Comparison of ENCODE assay signal across 24 cellular contexts in genomic region chr9:89450213-89450612, GRCh38. TPM values are rescaled to one million over a fixed set of nuclear protein-coding genes. Genes with fewer than 3 reads are reported as not detected.
DNase-seq lines count a peak whose midpoint lies in the region; ATAC-seq and TF ChIP-seq lines count a peak whose summit lies in the region.
"Had no signal": no experiment of that assay in that cellular context is flagged by ENCODE, and none has a peak within 500 bp of the region (broad histone marks: within the 10 kb centered on the region; RNA-seq: fewer than 3 reads in every experiment).

No MANE protein-coding gene starts in this region.

- H3K36me3 ChIP-seq in CD8-positive, alpha-beta memory T cell (ENCODE audit: insufficient read depth, low read length) = peaks cover 24% of the 10 kb centered on the region
- peaks cover 64% of the 10 kb centered on the region for H3K36me3 ChIP-seq in neutrophil
- H3K36me3 ChIP-seq: ovary had no signal

- ATAC-seq in activated CD8-positive, alpha-beta memory T cell treated with anti-CD3 and anti-CD28 coated beads, Interleukin-2, amount 10 ng/mL, durations not matched to agents 7 days and 5 days = no peak
- no peak for ATAC-seq in GM18502 (IDR thresholded peaks at IDR 0.05; ENCODE audit: poor library complexity, unreplicated experiment)
- ATAC-seq: HCT116, heart left ventricle, right cardiac atrium, SK-N-SH treated with all-trans-retinoic acid at 6 μM for 48 hours had no signal

- DNase-seq in activated CD8-positive, alpha-beta memory T cell treated with anti-CD3 and anti-CD28 coated beads, Interleukin-2, amount 10 ng/mL, durations not matched to agents 7 days and 5 days = no peak
- DNase-seq in activated CD8-positive, alpha-beta memory T cell treated with anti-CD3 and anti-CD28 coated beads for 24 hours = no peak
- DNase-seq in CD8-positive, alpha-beta memory T cell = peak in 1 of 5 donors; percentile 50
- DNase-seq in occipital lobe (lab: John Stamatoyannopoulos, UW) = no peak
- no peak for DNase-seq in AG20443 (ENCODE audit: low spot score)
- DNase-seq: activated CD4-positive, alpha-beta T cell treated with anti-CD3 and anti-CD28 coated beads for 4 hours; adrenal gland; dermis blood vessel endothelial cell; heart left ventricle; IMR-90; mesenchymal stem cell; NCI-H1105; NCI-H2081; NCI-H345; NCI-H82; ovary; right cardiac atrium; stimulated activated CD4-positive, alpha-beta T cell treated with anti-CD3 and anti-CD28 coated beads, Interleukin-4, amount 100 ng/mL, for 4 hours had no signal

- CTCF ChIA-PET in activated CD8-positive, alpha-beta memory T cell treated with anti-CD3 and anti-CD28 coated beads, Interleukin-2, amount 10 ng/mL, durations not matched to agents 7 days and 5 days (lab: Charles Lee) = interaction anchor here (2.6 to 5.7 kb wide), 2 partner anchors 21 to 99 kb away, joined by 12 to 25 read pairs; no protein-coding TSS in a partner anchor
- CTCF ChIA-PET in CD8-positive, alpha-beta memory T cell (lab: Charles Lee) = interaction anchor here (1.8 to 4.9 kb wide), 3 partner anchors 12 to 99 kb away, joined by 6 to 22 read pairs (median 10); no protein-coding TSS in a partner anchor

- peak overlapping the region; percentile 83 for H3K27ac Mint-ChIP-seq in activated CD8-positive, alpha-beta memory T cell treated with anti-CD3 and anti-CD28 coated beads, Interleukin-2, amount 10 ng/mL, durations not matched to agents 7 days and 5 days
- H3K27ac Mint-ChIP-seq in CD8-positive, alpha-beta memory T cell = peak overlapping the region; percentile 47 to 98 (median 92)
- peak overlapping the region; percentile 98 for H3K27ac Mint-ChIP-seq in activated naive CD8-positive, alpha-beta T cell

- no peaks in the 10 kb centered on the region for H3K27me3 Mint-ChIP-seq in activated CD8-positive, alpha-beta memory T cell treated with anti-CD3 and anti-CD28 coated beads, Interleukin-2, amount 10 ng/mL, durations not matched to agents 7 days and 5 days
- peaks cover 0 to 2% of the 10 kb centered on the region in 2 donors for H3K27me3 Mint-ChIP-seq in CD8-positive, alpha-beta memory T cell
- no peaks in the 10 kb centered on the region for H3K27me3 Mint-ChIP-seq in activated naive CD8-positive, alpha-beta T cell

- POLR2A ChIA-PET in CD8-positive, alpha-beta memory T cell (lab: Charles Lee) = interaction anchor here (0.7 to 2.0 kb wide), 4 partner anchors 9 to 54 kb away, joined by 3 to 11 read pairs (median 4); no protein-coding TSS in a partner anchor

- H3K36me3 Mint-ChIP-seq in activated CD8-positive, alpha-beta memory T cell treated with anti-CD3 and anti-CD28 coated beads, Interleukin-2, amount 10 ng/mL, durations not matched to agents 7 days and 5 days = peaks cover 56% of the 10 kb centered on the region
- peaks cover 7 to 79% (median 10%) of the 10 kb centered on the region in 3 donors for H3K36me3 Mint-ChIP-seq in CD8-positive, alpha-beta memory T cell
- peaks cover 20% of the 10 kb centered on the region for H3K36me3 Mint-ChIP-seq in activated naive CD8-positive, alpha-beta T cell

- H3K4me3 ChIP-seq in CD8-positive, alpha-beta memory T cell (ENCODE audit: low read length) = no peak overlapping the region
- H3K4me3 ChIP-seq in neutrophil (ENCODE audit: low read depth in 1 of 2, low read length in 1 of 2) = no peak overlapping the region
- H3K4me3 ChIP-seq: adrenal gland, breast epithelium, heart left ventricle, ovary had no signal

- no peaks in the 10 kb centered on the region for H3K9me3 Mint-ChIP-seq in activated CD8-positive, alpha-beta memory T cell treated with anti-CD3 and anti-CD28 coated beads, Interleukin-2, amount 10 ng/mL, durations not matched to agents 7 days and 5 days (ENCODE audit: low read depth)
- H3K9me3 Mint-ChIP-seq in CD8-positive, alpha-beta memory T cell = no peaks in the 10 kb centered on the region
- H3K9me3 Mint-ChIP-seq in activated naive CD8-positive, alpha-beta T cell (ENCODE audit: low read depth) = no peaks in the 10 kb centered on the region

- peaks cover 85% of the 10 kb centered on the region for H3K4me1 Mint-ChIP-seq in activated CD8-positive, alpha-beta memory T cell treated with anti-CD3 and anti-CD28 coated beads, Interleukin-2, amount 10 ng/mL, durations not matched to agents 7 days and 5 days
- peaks cover 84 to 95% (median 92%) of the 10 kb centered on the region in 3 donors for H3K4me1 Mint-ChIP-seq in CD8-positive, alpha-beta memory T cell
- H3K4me1 Mint-ChIP-seq in activated naive CD8-positive, alpha-beta T cell (ENCODE audit: low read depth) = peaks cover 94% of the 10 kb centered on the region

- H3K27ac ChIP-seq in CD8-positive, alpha-beta memory T cell (ENCODE audit: low read depth, low read length) = no peak overlapping the region
- peak overlapping the region; percentile 25 for H3K27ac ChIP-seq in neutrophil
- H3K27ac ChIP-seq: adrenal gland, breast epithelium, heart left ventricle, ovary had no signal

- TF ChIP-seq CTCF in neutrophil (IDR thresholded peaks at IDR 0.05) = no peak

- H3K9me3 ChIP-seq in CD8-positive, alpha-beta memory T cell (ENCODE audit: low read length) = no peaks in the 10 kb centered on the region
- no peaks in the 10 kb centered on the region for H3K9me3 ChIP-seq in neutrophil
- H3K9me3 ChIP-seq: adrenal gland, breast epithelium, heart left ventricle, ovary had no signal

- no peak overlapping the region for H3K4me3 Mint-ChIP-seq in activated CD8-positive, alpha-beta memory T cell treated with anti-CD3 and anti-CD28 coated beads, Interleukin-2, amount 10 ng/mL, durations not matched to agents 7 days and 5 days
- peak overlapping the region in 6 of 7 donors; percentile 32 to 75 (median 46) for H3K4me3 Mint-ChIP-seq in CD8-positive, alpha-beta memory T cell
- peak overlapping the region; percentile 73 for H3K4me3 Mint-ChIP-seq in activated naive CD8-positive, alpha-beta T cell

- H3K4me1 ChIP-seq in CD8-positive, alpha-beta memory T cell (ENCODE audit: insufficient read depth, low read length) = peaks cover 89% of the 10 kb centered on the region
- peaks cover 8 to 18% of the 10 kb centered on the region in 2 experiments for H3K4me1 ChIP-seq in neutrophil (ENCODE audit: control insufficient read depth in 1 of 2, insufficient read depth in 1 of 2, low read depth in 1 of 2, low read length in 1 of 2)
- H3K4me1 ChIP-seq: adrenal gland, breast epithelium had no signal

- no peaks in the 10 kb centered on the region for H3K27me3 ChIP-seq in CD8-positive, alpha-beta memory T cell (ENCODE audit: insufficient read depth, low read length, poor library complexity, severe bottlenecking)
- no peaks in the 10 kb centered on the region for H3K27me3 ChIP-seq in neutrophil
- H3K27me3 ChIP-seq: adrenal gland, breast epithelium, heart left ventricle, ovary had no signal

RNA-seq across cellular contexts. Expression of gene SEMA4D, which starts 47.7 kb away (rescaled TPM):
- total RNA-seq in activated CD8-positive, alpha-beta memory T cell treated with anti-CD3 and anti-CD28 coated beads, Interleukin-2, amount 10 ng/mL, durations not matched to agents 7 days and 5 days = 100 to 1,000 TPM; 408 to 525 TPM
- 100 to 1,000 TPM; 238 to 243 TPM for total RNA-seq in CD8-positive, alpha-beta memory T cell
- 227 TPM for polyA plus RNA-seq in CD8-positive, alpha-beta memory T cell
- 12.0 TPM for total RNA-seq in occipital lobe

Comparison
In these comparisons a context has a peak if more than half of its experiments do, and no peak if none do; other contexts are left out.
1. RNA of gene SEMA4D, which starts 47.7 kb away (total RNA-seq): 408 to 525 TPM in activated CD8-positive, alpha-beta memory T cell treated with anti-CD3 and anti-CD28 coated beads, Interleukin-2, amount 10 ng/mL, durations not matched to agents 7 days and 5 days and 238 to 243 TPM in CD8-positive, alpha-beta memory T cell; 12.0 TPM in occipital lobe (single experiment); every median in the first group is over 10 times any median in the second.
2. Peak in every context shown above with its lines, with median percentiles within 50 percentile points of each other: H3K27ac Mint-ChIP-seq.